ENCODE assay signal across 1 cellular context in genomic region chr17:66200685-66201092, GRCh38.
TF ChIP-seq lines count a peak whose summit lies in the region.

No MANE protein-coding gene starts in this region.

TF ChIP-seq in HepG2, 621 proteins besides CTCF, POLR2A, EP300 and RAD21 (continued from another document and continues in another):
- TF ChIP-seq MYPOP (CRISPR knock-in tag; IDR thresholded peaks at IDR 0.05) (no peak), XBP1 (CRISPR knock-in tag; IDR thresholded peaks at IDR 0.05) (no peak), ZNF782 (CRISPR knock-in tag; IDR thresholded peaks at IDR 0.05; ENCODE audit: borderline replicate concordance) (no peak), DPF2 (CRISPR knock-in tag; IDR thresholded peaks at IDR 0.05; ENCODE audit: borderline replicate concordance, low read depth) (no peak), MZF1 (CRISPR knock-in tag; IDR thresholded peaks at IDR 0.05; ENCODE audit: borderline replicate concordance) (no peak), CBFB (CRISPR knock-in tag; IDR thresholded peaks at IDR 0.05) (0 out of 2 replicates have a peak, but pooled peaks have one; percentile 62), ZNF644 (CRISPR knock-in tag; IDR thresholded peaks at IDR 0.05; ENCODE audit: low read depth) (no peak), ZNF501 (CRISPR knock-in tag; IDR thresholded peaks at IDR 0.05) (no peak), THAP9 (CRISPR knock-in tag; IDR thresholded peaks at IDR 0.05; ENCODE audit: borderline replicate concordance) (no peak), SPEN (CRISPR knock-in tag; IDR thresholded peaks at IDR 0.05; ENCODE audit: low read depth) (peak; percentile 65; the same call in 1 of the 2 replicates), HOMEZ (CRISPR knock-in tag; IDR thresholded peaks at IDR 0.05; ENCODE audit: low read depth) (no peak), CENPX (CRISPR knock-in tag; IDR thresholded peaks at IDR 0.05) (no peak), NONO (IDR thresholded peaks at IDR 0.05) (no peak), NONO (CRISPR knock-in tag; conservative IDR thresholded peaks at IDR 0.05) (peak; percentile 62; the same call in 1 of the 2 replicates), STAT5B (CRISPR knock-in tag; IDR thresholded peaks at IDR 0.05) (no peak), ZNF33B (CRISPR knock-in tag; IDR thresholded peaks at IDR 0.05) (no peak), SOX6 (IDR thresholded peaks at IDR 0.05) (no peak), SOX6 (CRISPR knock-in tag; IDR thresholded peaks at IDR 0.05) (peak; percentile 69), RBFOX2 (IDR thresholded peaks at IDR 0.05; ENCODE audit: low read depth, low read length) (no peak), CREM (IDR thresholded peaks at IDR 0.05) (no peak), CREM (CRISPR knock-in tag; IDR thresholded peaks at IDR 0.05) (no peak), ZNF33A (CRISPR knock-in tag; IDR thresholded peaks at IDR 0.05; ENCODE audit: borderline replicate concordance) (no peak), REST (IDR thresholded peaks at IDR 0.05; ENCODE audit: borderline replicate concordance in 1 of 2, low read depth in 1 of 2, low read length in 2 of 2) (no peak), CEBPG (CRISPR knock-in tag; IDR thresholded peaks at IDR 0.05) (peak; percentile 46; the same call in 1 of the 2 replicates), ZNF451 (CRISPR knock-in tag; IDR thresholded peaks at IDR 0.05) (no peak), ZSCAN9 (CRISPR knock-in tag; IDR thresholded peaks at IDR 0.05; ENCODE audit: borderline replicate concordance) (no peak; the same call in 1 of the 2 replicates), HMGXB3 (CRISPR knock-in tag; IDR thresholded peaks at IDR 0.05; ENCODE audit: borderline replicate concordance) (no peak), THAP11 (CRISPR knock-in tag; IDR thresholded peaks at IDR 0.05) (peak; percentile 59; the same call in 1 of the 2 replicates), SIN3B (IDR thresholded peaks at IDR 0.05; ENCODE audit: low read length) (no peak), GLI4 (CRISPR knock-in tag; IDR thresholded peaks at IDR 0.05; ENCODE audit: borderline replicate concordance) (no peak), ZNF362 (CRISPR knock-in tag; IDR thresholded peaks at IDR 0.05; ENCODE audit: borderline replicate concordance) (0 out of 2 replicates have a peak, but pooled peaks have one; percentile 39), ZNF510 (CRISPR knock-in tag; IDR thresholded peaks at IDR 0.05; ENCODE audit: low read depth) (no peak), GLMP (CRISPR knock-in tag; IDR thresholded peaks at IDR 0.05; ENCODE audit: borderline replicate concordance) (no peak), PAF1 (CRISPR knock-in tag; IDR thresholded peaks at IDR 0.05) (no peak), RELA (CRISPR knock-in tag; IDR thresholded peaks at IDR 0.05) (peak; percentile 33; the same call in 1 of the 2 replicates), HES4 (CRISPR knock-in tag; IDR thresholded peaks at IDR 0.05; ENCODE audit: borderline replicate concordance) (no peak), PRDM4 (CRISPR knock-in tag; IDR thresholded peaks at IDR 0.05; ENCODE audit: borderline replicate concordance) (no peak), CBX2 (IDR thresholded peaks at IDR 0.05; ENCODE audit: low read depth, low read length) (no peak), CBX2 (CRISPR knock-in tag; IDR thresholded peaks at IDR 0.05; ENCODE audit: low read depth) (no peak), TARDBP (CRISPR knock-in tag; IDR thresholded peaks at IDR 0.05) (no peak; the same call in 1 of the 2 replicates), HHEX (CRISPR knock-in tag; IDR thresholded peaks at IDR 0.05) (no peak), ZNF83 (CRISPR knock-in tag; IDR thresholded peaks at IDR 0.05; ENCODE audit: borderline replicate concordance) (no peak), SP1 (IDR thresholded peaks at IDR 0.05) (no peak), SP1 (CRISPR knock-in tag; IDR thresholded peaks at IDR 0.05) (no peak), ZNF781 (CRISPR knock-in tag; IDR thresholded peaks at IDR 0.05; ENCODE audit: borderline replicate concordance, not compliant biosample characterization) (no peak), RBM39 (IDR thresholded peaks at IDR 0.05; ENCODE audit: low read depth, low read length, poor library complexity, severe bottlenecking) (no peak), TERF1 (CRISPR knock-in tag; IDR thresholded peaks at IDR 0.05) (no peak), ZNF256 (CRISPR knock-in tag; conservative IDR thresholded peaks at IDR 0.05) (no peak)
